16 cellular contexts compared by ENCODE assay signal in genomic region chr5:32126691-32127090, GRCh38.
"Had no signal": no experiment of that assay in that cellular context is flagged by ENCODE, and none has a peak within 500 bp of the region (broad histone marks: within the 10 kb centered on the region; RNA-seq: fewer than 3 reads in every experiment).

No MANE protein-coding gene starts in this region.

- DNase-seq: activated CD4-positive, alpha-beta T cell treated with anti-CD3 and anti-CD28 coated beads for 48 hours; activated naive CD4-positive, alpha-beta T cell; colonic mucosa; esophagus squamous epithelium; gastrocnemius medialis; heart left ventricle; left ventricle myocardium inferior; posterior cingulate gyrus; stimulated activated CD4-positive, alpha-beta T cell treated with anti-CD3 and anti-CD28 coated beads, Interleukin-4, amount 100 ng/mL, for 24 hours; stimulated activated naive CD4-positive, alpha-beta T cell had no signal

- ATAC-seq: gastrocnemius medialis; heart left ventricle; natural killer cell treated with Interleukin-12 subunit alpha and Interleukin-12 subunit beta and Interleukin-15 and Interleukin-18, amount 100 ng/mL, for 72 hours had no signal

- H3K4me3 Mint-ChIP-seq: memory B cell; natural killer cell treated with Interleukin-12 subunit alpha and Interleukin-12 subunit beta and Interleukin-15 and Interleukin-18, amount 100 ng/mL, for 72 hours; T-helper 1 cell treated with Interleukin-12 subunit alpha and Interleukin-12 subunit beta and Interleukin-4 antibody, amounts not matched to agents 30 μg/mL and 1 μg/mL, for 36 hours; type B pancreatic cell had no signal

- H3K9me3 Mint-ChIP-seq: memory B cell; natural killer cell treated with Interleukin-12 subunit alpha and Interleukin-12 subunit beta and Interleukin-15 and Interleukin-18, amount 100 ng/mL, for 72 hours; T-helper 1 cell treated with Interleukin-12 subunit alpha and Interleukin-12 subunit beta and Interleukin-4 antibody, amounts not matched to agents 30 μg/mL and 1 μg/mL, for 36 hours; type B pancreatic cell had no signal

- H3K27ac Mint-ChIP-seq: memory B cell; natural killer cell treated with Interleukin-12 subunit alpha and Interleukin-12 subunit beta and Interleukin-15 and Interleukin-18, amount 100 ng/mL, for 72 hours; T-helper 1 cell treated with Interleukin-12 subunit alpha and Interleukin-12 subunit beta and Interleukin-4 antibody, amounts not matched to agents 30 μg/mL and 1 μg/mL, for 36 hours; type B pancreatic cell had no signal

- H3K4me1 ChIP-seq: colonic mucosa had no signal

- H3K36me3 ChIP-seq: colonic mucosa had no signal

- H3K27me3 ChIP-seq: cardiac muscle cell, colonic mucosa, esophagus squamous epithelium, gastrocnemius medialis, heart left ventricle had no signal

- H3K4me3 ChIP-seq: cardiac muscle cell, colonic mucosa, esophagus squamous epithelium, gastrocnemius medialis, heart left ventricle, left ventricle myocardium inferior, skin epidermis had no signal

- H3K9me3 ChIP-seq: colonic mucosa, esophagus squamous epithelium, gastrocnemius medialis, heart left ventricle, left ventricle myocardium inferior had no signal

- H3K27me3 Mint-ChIP-seq: memory B cell; natural killer cell treated with Interleukin-12 subunit alpha and Interleukin-12 subunit beta and Interleukin-15 and Interleukin-18, amount 100 ng/mL, for 72 hours; type B pancreatic cell had no signal

- H3K27ac ChIP-seq: cardiac muscle cell, colonic mucosa, esophagus squamous epithelium, gastrocnemius medialis, heart left ventricle, left ventricle myocardium inferior, skin epidermis had no signal
